ENCODE assay signal across 8 cellular contexts in genomic region chr19:11197291-11198174, GRCh38.
DNase-seq lines count a peak whose midpoint lies in the region; ATAC-seq lines count a peak whose summit lies in the region.

Gene KANK2 (minus strand): TSS chr19:11197545. CDS start chr19:11194511, 3,034 bp downstream.

- DNase-seq in SIG-M5 treated with dmso at 0.1 percent for 504 hours (lab: John Stamatoyannopoulos, UW; ENCODE audit: unreplicated experiment): peak; percentile 60
- no peak for DNase-seq in SIG-M5 (lab: John Stamatoyannopoulos, UW)
- DNase-seq in NCI-H345 (lab: John Stamatoyannopoulos, UW): peak; percentile 67
- DNase-seq in activated CD4-positive, alpha-beta T cell treated with anti-CD3 and anti-CD28 coated beads for 4 hours: peak; percentile 58 to 67
- DNase-seq in kidney tubule cell (ENCODE audit: low spot score): peak; percentile 84
- DNase-seq in stimulated activated CD4-positive, alpha-beta T cell treated with anti-CD3 and anti-CD28 coated beads, Interleukin-1b, Interleukin-23, amount 100 ng/mL, for 1 hour (ENCODE audit: low read depth in 2 of 2): peak; percentile 46 to 58

- H3K27ac ChIP-seq in cingulate gyrus (ENCODE audit: low read depth, low read length): peak within 1 kb of the TSS; percentile 75

- ATAC-seq in HG03097 (IDR thresholded peaks at IDR 0.05; ENCODE audit: low FRiP score, unreplicated experiment): peak; percentile 59
